25 cellular contexts compared by ENCODE assay signal in the genomic region with DNA sequence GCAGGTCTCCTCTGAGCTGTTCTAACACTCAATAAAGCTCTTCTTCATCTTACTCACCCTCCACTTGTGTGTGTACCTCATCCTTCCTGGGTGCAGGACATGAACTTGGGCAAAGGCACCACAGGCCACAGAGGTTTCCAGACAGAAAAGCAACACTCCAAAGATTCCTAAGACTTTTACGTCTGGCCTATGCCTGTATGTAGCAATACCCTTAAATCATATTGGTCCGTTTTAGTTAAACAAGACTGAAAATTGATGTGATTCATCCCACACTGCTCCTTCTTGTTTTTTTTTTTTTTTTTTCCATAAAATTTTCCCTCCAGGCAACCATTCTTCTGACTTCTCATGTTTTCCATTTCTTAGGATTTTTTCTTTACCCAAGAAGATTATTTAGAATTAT.
DNase-seq lines count a peak whose midpoint lies in the region; ATAC-seq and TF ChIP-seq lines count a peak whose summit lies in the region.
"Had no signal": no experiment of that assay in that cellular context is flagged by ENCODE, and none has a peak within 500 bp of the region (broad histone marks: within the 10 kb centered on the region; RNA-seq: fewer than 3 reads in every experiment).

No MANE protein-coding gene starts in this region.

- ATAC-seq in GM21619 (IDR thresholded peaks at IDR 0.05; ENCODE audit: unreplicated experiment) (no peak), HG02981 (IDR thresholded peaks at IDR 0.05; ENCODE audit: unreplicated experiment) (no peak)
- ATAC-seq: CD8-positive, alpha-beta T cell; HCT116; HepG2 had no signal

- H3K4me3 ChIP-seq in AG10803 (ENCODE audit: low read length) = no peak overlapping the region
- H3K4me3 ChIP-seq in adipocyte (ENCODE audit: low read length) = no peak overlapping the region
- no peak overlapping the region for H3K4me3 ChIP-seq in fibroblast of villous mesenchyme (ENCODE audit: low read depth, low read length)
- H3K4me3 ChIP-seq in SJCRH30 = no peak overlapping the region

- H3K36me3 ChIP-seq in adipocyte (ENCODE audit: control insufficient read depth, insufficient read depth, low read length, severe bottlenecking) (no peaks in the 10 kb centered on the region), SJCRH30 (no peaks in the 10 kb centered on the region)

- TF ChIP-seq CTCF in AG10803 (conservative IDR thresholded peaks at IDR 0.05; ENCODE audit: low read length) (no peak), fibroblast of villous mesenchyme (IDR thresholded peaks at IDR 0.05; ENCODE audit: insufficient read depth, low read depth, low read length) (no peak)

- DNase-seq in AG10803 (ENCODE audit: low read depth) = peak; percentile 54
- peak; percentile 13 for DNase-seq in GM04503 (ENCODE audit: low read depth)
- peak; percentile 74 for DNase-seq in adipocyte (ENCODE audit: low read depth)
- DNase-seq in fibroblast of villous mesenchyme (ENCODE audit: low read depth) = peak; percentile 63
- DNase-seq in SJCRH30 = no peak
- no peak for DNase-seq in NCI-H526 treated with DMSO at 0.1 percent for 48 hours (lab: John Stamatoyannopoulos, UW)
- DNase-seq: 8988T; ACHN; CD8-positive, alpha-beta T cell; DMS 273 treated with DMSO at 0.1 percent for 48 hours; DMS79; Karpas-422; NCI-H1092 treated with DMSO at 0.1 percent for 48 hours; NCI-H1436 treated with DMSO at 0.1 percent for 48 hours; NCI-H187 treated with DMSO at 0.1 percent for 48 hours; NCI-H446 treated with DMSO at 0.1 percent for 48 hours; NCI-H526; SHP77; T-helper 1 cell had no signal

- H3K9ac ChIP-seq in adipocyte (ENCODE audit: low read length) = no peak overlapping the region

- no peaks in the 10 kb centered on the region for H3K9me3 ChIP-seq in adipocyte (ENCODE audit: control insufficient read depth, low read length)
- no peaks in the 10 kb centered on the region for H3K9me3 ChIP-seq in SJCRH30 (replicated peaks)

- no peaks in the 10 kb centered on the region for H3K27me3 ChIP-seq in adipocyte (replicated peaks; ENCODE audit: control insufficient read depth, insufficient read depth, low read length)
- no peaks in the 10 kb centered on the region for H3K27me3 ChIP-seq in SJCRH30

- H3K4me1 ChIP-seq in adipocyte (ENCODE audit: control insufficient read depth, insufficient read depth, low read length) = peaks cover 3% of the 10 kb centered on the region
- H3K4me1 ChIP-seq in SJCRH30 = no peaks in the 10 kb centered on the region

- no peak overlapping the region for H3K27ac ChIP-seq in SJCRH30
- H3K27ac ChIP-seq: C4-2B, RWPE1 had no signal

Comparison
In these comparisons a context has a peak if more than half of its experiments do, and no peak if none do; other contexts are left out.
1. DNase-seq: peak in AG10803 (single experiment), GM04503 (single experiment), adipocyte (single experiment) and fibroblast of villous mesenchyme (single experiment); none in SJCRH30 (0 of 2) and NCI-H526 treated with DMSO at 0.1 percent for 48 hours (single experiment).